Comparison of ENCODE assay signal across 1 cellular context in genomic region chrX:109847257-109848187, GRCh38.
TF ChIP-seq lines count a peak whose summit lies in the region.

No MANE protein-coding gene starts in this region.

TF ChIP-seq in GM23338, 12 proteins besides CTCF, POLR2A, EP300 and RAD21 (continued from another document):
- TF ChIP-seq ZNF462 (CRISPR knock-in tag; IDR thresholded peaks at IDR 0.05) (no peak), REST (IDR thresholded peaks at IDR 0.05; ENCODE audit: unreplicated experiment) (no peak), EZH2 (IDR thresholded peaks at IDR 0.05; ENCODE audit: low read depth, unreplicated experiment) (no peak), CREB1 (CRISPR knock-in tag; IDR thresholded peaks at IDR 0.05; ENCODE audit: low read depth) (no peak), EZH2phosphoT487 (IDR thresholded peaks at IDR 0.05; ENCODE audit: unreplicated experiment) (no peak), JUNB (IDR thresholded peaks at IDR 0.05; ENCODE audit: unreplicated experiment) (no peak), NANOG (IDR thresholded peaks at IDR 0.05; ENCODE audit: borderline replicate concordance) (no peak), ZNF114 (CRISPR knock-in tag; IDR thresholded peaks at IDR 0.05) (no peak)
